Comparison of ENCODE assay signal across 16 cellular contexts in the genomic region with DNA sequence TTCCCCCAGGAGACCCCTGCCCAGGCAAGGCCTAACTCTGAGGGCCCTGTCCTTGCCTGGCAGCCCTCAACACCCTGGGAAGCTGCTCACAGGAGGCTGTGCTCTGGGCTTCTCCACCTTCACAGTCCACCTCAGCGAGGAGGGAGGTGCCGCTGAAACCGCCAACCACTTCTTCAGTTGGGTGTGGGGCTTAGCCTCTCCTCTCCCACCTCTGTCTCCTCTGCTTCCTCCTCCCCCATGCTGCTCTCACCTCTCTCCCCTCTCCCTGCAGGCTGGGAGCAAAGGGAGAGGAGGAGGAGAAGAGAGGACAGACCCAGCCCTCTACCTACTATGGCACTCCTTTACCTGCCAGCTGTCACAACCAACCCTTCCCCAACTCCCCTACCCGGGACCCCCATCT. TPM values are rescaled to one million over a fixed set of nuclear protein-coding genes. Genes with fewer than 3 reads are reported as not detected.
A peak's percentile ranks its signal among the peaks of the same experiment; 100 is the strongest.
DNase-seq lines count a peak whose midpoint lies in the region; ATAC-seq, FAIRE-seq and TF ChIP-seq lines count a peak whose summit lies in the region.
"Had no signal": no experiment of that assay in that cellular context is flagged by ENCODE, and none has a peak within 500 bp of the region (broad histone marks: within the 10 kb centered on the region; RNA-seq: fewer than 3 reads in every experiment).

No MANE protein-coding gene starts in this region.

- H3K4me3 ChIP-seq in A549 (no peak overlapping the region), heart left ventricle (no peak overlapping the region)
- peak overlapping the region; percentile 33 for H3K4me3 ChIP-seq in CD8-positive, alpha-beta T cell (ENCODE audit: low read depth, low read length)
- no peak overlapping the region for H3K4me3 ChIP-seq in effector memory CD4-positive, alpha-beta T cell (ENCODE audit: insufficient read depth, low read depth, low read length, poor library complexity, severe bottlenecking)
- H3K4me3 ChIP-seq: HAP-1, SJCRH30 had no signal

- DNase-seq in A549 (ENCODE audit: low read depth in 1 of 2, low spot score in 1 of 2) (no peak), nephron progenitor cell (no peak), heart left ventricle (no peak)
- DNase-seq in CD8-positive, alpha-beta T cell, result peak in 1 of 7 experiments; percentile 36
- no peak for DNase-seq in central memory CD8-positive, alpha-beta T cell (ENCODE audit: low spot score in 2 of 2)
- no peak for DNase-seq in effector memory CD4-positive, alpha-beta T cell
- DNase-seq: KBM-7, NCI-H1436 treated with DMSO at 0.1 percent for 48 hours, NCI-H2029 treated with DMSO at 0.1 percent for 48 hours, NCI-H2171 treated with DMSO at 0.1 percent for 48 hours, NCI-H774, PC-3, SJCRH30 had no signal

- no peak for TF ChIP-seq EP300 in A549 (IDR thresholded peaks at IDR 0.05)

- H3K4me2 ChIP-seq in A549, result no peak overlapping the region

- CTCF ChIA-PET in A549 (lab: Yijun Ruan, JAX), result no interaction called here
- CTCF ChIA-PET in CD8-positive, alpha-beta T cell (lab: Charles Lee), result interaction anchor here (1.2 to 1.7 kb wide), 2 partner anchors 18 to 51 kb away, joined by 3 to 5 read pairs; no protein-coding TSS in a partner anchor

- no peak for FAIRE-seq in A549 (lab: Jason Lieb, UNC)

- peak overlapping the region; percentile 86 for H3K4me3 Mint-ChIP-seq in CD8-positive, alpha-beta T cell
- H3K4me3 Mint-ChIP-seq in central memory CD8-positive, alpha-beta T cell, result peak overlapping the region; percentile 75
- peak overlapping the region; percentile 61 for H3K4me3 Mint-ChIP-seq in nephron progenitor cell

- POLR2A ChIA-PET in A549 (lab: Yijun Ruan, JAX), result no interaction called here
- POLR2A ChIA-PET in CD8-positive, alpha-beta T cell (lab: Charles Lee), result no interaction called here

- no peak for TF ChIP-seq POLR2A in A549 (IDR thresholded peaks at IDR 0.05; ENCODE audit: low read length)
- TF ChIP-seq POLR2A in heart left ventricle (IDR thresholded peaks at IDR 0.05), result no peak

- 72% methylated on average over 4 of the region's 4 CpGs for WGBS in A549 (ENCODE audit: missing lambda C conversion rate)
- WGBS in heart left ventricle, 4 donors, result 76 to 86% (median 79%) methylated on average over 3 to 4 of the region's 4 CpGs

- peaks cover 6% of the 10 kb centered on the region for H3K36me3 ChIP-seq in CD8-positive, alpha-beta T cell (ENCODE audit: insufficient read depth, low read length)
- peaks cover 5% of the 10 kb centered on the region for H3K36me3 ChIP-seq in effector memory CD4-positive, alpha-beta T cell (ENCODE audit: control insufficient read depth, insufficient read depth, low read length)
- peaks cover 0 to 16% (median 9%) of the 10 kb centered on the region in 9 donors for H3K36me3 ChIP-seq in heart left ventricle
- H3K36me3 ChIP-seq: SJCRH30 had no signal

- TF ChIP-seq CTCF in A549 (IDR thresholded peaks at IDR 0.05) (no peak), nephron progenitor cell (IDR thresholded peaks at IDR 0.05) (no peak), heart left ventricle (IDR thresholded peaks at IDR 0.05) (no peak)
- no peak for TF ChIP-seq CTCF in CD8-positive, alpha-beta T cell (IDR thresholded peaks at IDR 0.05)

- H3K27ac Mint-ChIP-seq in CD8-positive, alpha-beta T cell, result peak overlapping the region; percentile 91
- H3K27ac Mint-ChIP-seq in central memory CD8-positive, alpha-beta T cell (ENCODE audit: low read depth), result peak overlapping the region; percentile 60
- H3K27ac Mint-ChIP-seq in nephron progenitor cell, result peak overlapping the region; percentile 13

- H3K27me3 ChIP-seq in CD8-positive, alpha-beta T cell (ENCODE audit: insufficient read depth, low read length), result no peaks in the 10 kb centered on the region
- H3K27me3 ChIP-seq in effector memory CD4-positive, alpha-beta T cell (replicated peaks; ENCODE audit: control insufficient read depth, insufficient read depth, low read length, poor library complexity, severe bottlenecking), result peaks cover 14% of the 10 kb centered on the region
- H3K27me3 ChIP-seq in heart left ventricle, result peaks cover 0 to 5% (median 0%) of the 10 kb centered on the region in 9 donors
- H3K27me3 ChIP-seq: SJCRH30 had no signal

- ATAC-seq in A549, result peak; percentile 8 to 25; a peak in 2 of 6 replicates
- peak; percentile 32 for ATAC-seq in CD8-positive, alpha-beta T cell
- peak; percentile 26 for ATAC-seq in central memory CD8-positive, alpha-beta T cell (replicated peaks; ENCODE audit: extremely low read depth, poor library complexity, severe bottlenecking)
- ATAC-seq in HG03378 (IDR thresholded peaks at IDR 0.05; ENCODE audit: unreplicated experiment), result no peak
- no peak for ATAC-seq in heart left ventricle
- ATAC-seq: PC-3 had no signal

- H3K36me3 Mint-ChIP-seq in CD8-positive, alpha-beta T cell, result peaks cover 12% of the 10 kb centered on the region
- peaks cover 12% of the 10 kb centered on the region for H3K36me3 Mint-ChIP-seq in central memory CD8-positive, alpha-beta T cell (ENCODE audit: insufficient read depth)
- peaks cover 12% of the 10 kb centered on the region for H3K36me3 Mint-ChIP-seq in nephron progenitor cell (ENCODE audit: low read depth)

- no peaks in the 10 kb centered on the region for H3K9me3 ChIP-seq in A549
- H3K9me3 ChIP-seq in CD8-positive, alpha-beta T cell (ENCODE audit: low read length), result no peaks in the 10 kb centered on the region
- H3K9me3 ChIP-seq in effector memory CD4-positive, alpha-beta T cell (ENCODE audit: control insufficient read depth, low read length), result no peaks in the 10 kb centered on the region
- H3K9me3 ChIP-seq in heart left ventricle, result no peaks in the 10 kb centered on the region
- H3K9me3 ChIP-seq: HAP-1, SJCRH30 had no signal

- H3K27me3 Mint-ChIP-seq in CD8-positive, alpha-beta T cell (ENCODE audit: low read depth), result peaks cover 5% of the 10 kb centered on the region
- peaks cover 68% of the 10 kb centered on the region for H3K27me3 Mint-ChIP-seq in central memory CD8-positive, alpha-beta T cell
- H3K27me3 Mint-ChIP-seq in nephron progenitor cell (ENCODE audit: low read depth, poor library complexity), result peaks cover 83% of the 10 kb centered on the region

- no peaks in the 10 kb centered on the region for H3K4me1 ChIP-seq in A549
- H3K4me1 ChIP-seq in CD8-positive, alpha-beta T cell (ENCODE audit: insufficient read depth, low read length), result peaks cover 45% of the 10 kb centered on the region
- H3K4me1 ChIP-seq in effector memory CD4-positive, alpha-beta T cell (ENCODE audit: control insufficient read depth, insufficient read depth, low read length, poor library complexity, severe bottlenecking), result peaks cover 13% of the 10 kb centered on the region
- peaks cover 0 to 22% (median 15%) of the 10 kb centered on the region in 12 donors for H3K4me1 ChIP-seq in heart left ventricle

- H3K4me1 Mint-ChIP-seq in CD8-positive, alpha-beta T cell (ENCODE audit: low read depth), result peaks cover 53% of the 10 kb centered on the region
- peaks cover 23% of the 10 kb centered on the region for H3K4me1 Mint-ChIP-seq in central memory CD8-positive, alpha-beta T cell
- H3K4me1 Mint-ChIP-seq in nephron progenitor cell, result peaks cover 55% of the 10 kb centered on the region

- no peak for TF ChIP-seq RAD21 in A549 (conservative IDR thresholded peaks at IDR 0.05 in 1 of 2, IDR thresholded peaks at IDR 0.05 in 1 of 2)

- intact Hi-C loops in CD8-positive, alpha-beta T cell (cut with DNase I, micrococcal nuclease), result no loop called here
- intact Hi-C loops in heart left ventricle (cut with DNase I), result no loop called here

- H3K27ac ChIP-seq in A549, result no peak overlapping the region
- H3K27ac ChIP-seq in CD8-positive, alpha-beta T cell (ENCODE audit: low read depth, low read length), result no peak overlapping the region
- H3K27ac ChIP-seq in effector memory CD4-positive, alpha-beta T cell (ENCODE audit: insufficient read depth, low read length, poor library complexity, severe bottlenecking), result no peak overlapping the region
- no peak overlapping the region for H3K27ac ChIP-seq in heart left ventricle
- H3K27ac ChIP-seq: RWPE1, SJCRH30 had no signal

- no peaks in the 10 kb centered on the region for H3K9me3 Mint-ChIP-seq in CD8-positive, alpha-beta T cell
- H3K9me3 Mint-ChIP-seq in central memory CD8-positive, alpha-beta T cell, result no peaks in the 10 kb centered on the region
- H3K9me3 Mint-ChIP-seq in nephron progenitor cell, result no peaks in the 10 kb centered on the region

RNA-seq across cellular contexts. Expression of gene RING1, which starts 7.0 kb away (rescaled TPM):
- polyA plus RNA-seq in A549 (2011; rRNA removed) (12.7 and 14.6 TPM in 2 replicates), A549 (2017; fragmentation: RNase III; extraction: RNeasy Plus Mini Kit Qiagen cat#74134 plus additional on column Dnase treatment) (31.4 to 39.0 TPM (median 35.0 TPM) in 3 replicates), heart left ventricle (10 to 100 TPM; 26.2 to 36.9 TPM)
- polyA plus RNA-seq in A549 (2012; cell fraction: cytosol; rRNA removed), result 25.2 and 28.3 TPM in 2 replicates
- polyA plus RNA-seq in A549 (2012; cell fraction: nucleus; rRNA removed), result 28.3 and 35.9 TPM in 2 replicates
- polyA minus RNA-seq in A549 (2011; rRNA and poly(A)+ RNA removed), result 12.6 and 14.2 TPM in 2 replicates
- total RNA-seq in CD8-positive, alpha-beta T cell, result 10 to 100 TPM; 29.1 to 29.5 TPM
- 10 to 100 TPM in 8 of 9 donors, 1 to 10 TPM in 1; 8.4 to 32.2 (median 27.3) TPM for total RNA-seq in heart left ventricle

RNA-seq across cellular contexts. Expression of gene HSD17B8, which starts 10.8 kb away (rescaled TPM):
- polyA plus RNA-seq in A549 (2011; rRNA removed) (15.9 and 16.5 TPM in 2 replicates), A549 (2017; fragmentation: RNase III; extraction: RNeasy Plus Mini Kit Qiagen cat#74134 plus additional on column Dnase treatment) (9.3 to 9.6 TPM (median 9.5 TPM) in 3 replicates), heart left ventricle (10 to 100 TPM; 16.7 to 17.9 TPM)
- polyA plus RNA-seq in A549 (2012; cell fraction: cytosol; rRNA removed), result 35.1 and 37.4 TPM in 2 replicates
- polyA plus RNA-seq in A549 (2012; cell fraction: nucleus; rRNA removed), result 33.3 and 45.0 TPM in 2 replicates
- polyA minus RNA-seq in A549 (2011; rRNA and poly(A)+ RNA removed), result 13.6 and 16.6 TPM in 2 replicates
- total RNA-seq in CD8-positive, alpha-beta T cell, result 10 to 100 TPM in 1 of 2 experiments, 1 to 10 TPM in 1; 7.0 to 10.4 TPM
- total RNA-seq in heart left ventricle, result 10 to 100 TPM; 15.8 to 31.7 (median 18.8) TPM

RNA-seq across cellular contexts. Expression of gene SLC39A7, which starts 14.6 kb away (rescaled TPM):
- polyA plus RNA-seq in A549 (2011; rRNA removed), result 59.0 and 66.5 TPM in 2 replicates
- 64.6 and 64.9 TPM in 2 replicates for polyA plus RNA-seq in A549 (2012; cell fraction: cytosol; rRNA removed)
- polyA plus RNA-seq in A549 (2012; cell fraction: nucleus; rRNA removed), result 47.0 and 53.6 TPM in 2 replicates
- polyA plus RNA-seq in A549 (2017; fragmentation: RNase III; extraction: RNeasy Plus Mini Kit Qiagen cat#74134 plus additional on column Dnase treatment), result 104 to 125 TPM (median 122 TPM) in 3 replicates
- 37.2 and 39.7 TPM in 2 replicates for polyA minus RNA-seq in A549 (2011; rRNA and poly(A)+ RNA removed)
- total RNA-seq in CD8-positive, alpha-beta T cell, result 10 to 100 TPM in 1 of 2 experiments, 1 to 10 TPM in 1; 9.7 to 11.0 TPM
- total RNA-seq in heart left ventricle, result 10 to 100 TPM; 42.4 to 70.4 (median 55.3) TPM
- polyA plus RNA-seq in heart left ventricle, result 100 to 1,000 TPM in 1 of 2 donors, 10 to 100 TPM in 1; 39.9 to 197 TPM

RNA-seq across cellular contexts. Expression of gene RXRB, which starts 14.8 kb away (rescaled TPM):
- polyA plus RNA-seq in A549 (2011; rRNA removed) (15.6 and 21.1 TPM in 2 replicates), A549 (2017; fragmentation: RNase III; extraction: RNeasy Plus Mini Kit Qiagen cat#74134 plus additional on column Dnase treatment) (19.1 to 21.3 TPM (median 20.3 TPM) in 3 replicates), heart left ventricle (10 to 100 TPM; 24.6 to 29.8 TPM)
- polyA plus RNA-seq in A549 (2012; cell fraction: cytosol; rRNA removed), result 13.6 and 18.5 TPM in 2 replicates
- 43.2 and 51.7 TPM in 2 replicates for polyA plus RNA-seq in A549 (2012; cell fraction: nucleus; rRNA removed)
- polyA minus RNA-seq in A549 (2011; rRNA and poly(A)+ RNA removed), result 24.3 and 29.0 TPM in 2 replicates
- 10 to 100 TPM; 39.2 to 40.0 TPM for total RNA-seq in CD8-positive, alpha-beta T cell
- 10 to 100 TPM; 20.7 to 39.6 (median 33.4) TPM for total RNA-seq in heart left ventricle

RNA-seq across cellular contexts. Expression of gene COL11A2, which starts 23.0 kb away (rescaled TPM):
- 0.66 and 0.73 TPM in 2 replicates for polyA plus RNA-seq in A549 (2011; rRNA removed)
- 0.40 and 0.47 TPM in 2 replicates for polyA plus RNA-seq in A549 (2012; cell fraction: cytosol; rRNA removed)
- polyA plus RNA-seq in A549 (2012; cell fraction: nucleus; rRNA removed), result 5.3 and 6.0 TPM in 2 replicates
- 0.93 to 1.3 TPM (median 1.1 TPM) in 3 replicates for polyA plus RNA-seq in A549 (2017; fragmentation: RNase III; extraction: RNeasy Plus Mini Kit Qiagen cat#74134 plus additional on column Dnase treatment)
- 0.19 and 0.33 TPM in 2 replicates for polyA minus RNA-seq in A549 (2011; rRNA and poly(A)+ RNA removed)
- total RNA-seq in CD8-positive, alpha-beta T cell, result 1 to 10 TPM; 1.5 to 1.9 TPM
- 1 to 10 TPM in 4 of 9 donors, under 1 TPM in 5; 0.42 to 2.3 (median 0.93) TPM for total RNA-seq in heart left ventricle
- 1 to 10 TPM in 1 of 2 donors, under 1 TPM in 1; 0.39 to 4.9 TPM for polyA plus RNA-seq in heart left ventricle

Comparison
In these comparisons a context has a peak if more than half of its experiments do, and no peak if none do; other contexts are left out.
1. ATAC-seq: peak in A549 (2 of 2), CD8-positive, alpha-beta T cell (single experiment) and central memory CD8-positive, alpha-beta T cell (single experiment); none in HG03378 (single experiment) and heart left ventricle (0 of 4).
2. H3K27ac Mint-ChIP-seq: peak in every context shown above with its lines; median percentile 91 in CD8-positive, alpha-beta T cell; 60 in central memory CD8-positive, alpha-beta T cell; 13 in nephron progenitor cell.
3. Peak in every context shown above with its lines, with median percentiles within 50 percentile points of each other: H3K4me3 Mint-ChIP-seq.